In genomic region chr19:51027873-51028272, GRCh38 we compare ENCODE assay signal across 1 cellular context.
TF ChIP-seq lines count a peak whose summit lies in the region.

No MANE protein-coding gene starts in this region.

TF ChIP-seq in GM23338, 12 proteins besides CTCF, POLR2A, EP300 and RAD21:
- TF ChIP-seq REST (IDR thresholded peaks at IDR 0.05; ENCODE audit: unreplicated experiment) (no peak), STAT1 (IDR thresholded peaks at IDR 0.05; ENCODE audit: unreplicated experiment) (no peak)
